ENCODE assay signal across 33 cellular contexts in genomic region chr10:90274721-90275468, GRCh38.
DNase-seq lines count a peak whose midpoint lies in the region; ATAC-seq and TF ChIP-seq lines count a peak whose summit lies in the region.
"Had no signal": no experiment of that assay in that cellular context is flagged by ENCODE, and none has a peak within 500 bp of the region (broad histone marks: within the 10 kb centered on the region; RNA-seq: fewer than 3 reads in every experiment).

No MANE protein-coding gene starts in this region.

- no peaks in the 10 kb centered on the region for H3K4me1 ChIP-seq in cardiac muscle cell (ENCODE audit: low read depth)
- H3K4me1 ChIP-seq in right atrium auricular region, result no peaks in the 10 kb centered on the region
- no peaks in the 10 kb centered on the region for H3K4me1 ChIP-seq in ascending aorta
- H3K4me1 ChIP-seq: heart right ventricle, psoas muscle, suprapubic skin had no signal

- H3K27me3 ChIP-seq in cardiac muscle cell (no peaks in the 10 kb centered on the region), right atrium auricular region (no peaks in the 10 kb centered on the region), ascending aorta (no peaks in the 10 kb centered on the region)
- H3K27me3 ChIP-seq: heart right ventricle, suprapubic skin had no signal

- no peaks in the 10 kb centered on the region for H3K9me3 ChIP-seq in cardiac muscle cell (ENCODE audit: low read depth)
- H3K9me3 ChIP-seq in right atrium auricular region, result no peaks in the 10 kb centered on the region
- no peaks in the 10 kb centered on the region for H3K9me3 ChIP-seq in ascending aorta
- H3K9me3 ChIP-seq: psoas muscle, suprapubic skin had no signal

- H3K4me3 ChIP-seq in cardiac muscle cell, result no peak overlapping the region
- H3K4me3 ChIP-seq in right atrium auricular region, result no peak overlapping the region
- no peak overlapping the region for H3K4me3 ChIP-seq in ascending aorta
- H3K4me3 ChIP-seq: coronary artery, heart right ventricle, lung, psoas muscle, SK-N-MC, suprapubic skin had no signal

- no peaks in the 10 kb centered on the region for H3K36me3 Mint-ChIP-seq in glutamatergic neuron (ENCODE audit: unreplicated experiment)
- H3K36me3 Mint-ChIP-seq in effector memory CD8-positive, alpha-beta T cell (ENCODE audit: insufficient read depth), result no peaks in the 10 kb centered on the region
- H3K36me3 Mint-ChIP-seq: activated naive CD4-positive, alpha-beta T cell treated with anti-CD3 and anti-CD28 coated beads, Interleukin-2, amount 10 ng/mL, durations not matched to agents 7 days and 5 days; CD14-positive monocyte; naive thymus-derived CD8-positive, alpha-beta T cell; stimulated activated naive B cell treated with anti-CD40 and anti-IgM and Interleukin-4, amounts not matched to agents 10 μg/mL and 1 μg/mL and 100 μg/mL, for 72 hours had no signal

- ATAC-seq in effector memory CD8-positive, alpha-beta T cell (replicated peaks), result no peak
- no peak for ATAC-seq in HG02610 (IDR thresholded peaks at IDR 0.05; ENCODE audit: unreplicated experiment)
- ATAC-seq: activated CD4-positive, alpha-beta T cell treated with anti-CD3 and anti-CD28 coated beads for 36 hours; activated CD8-positive, alpha-beta T cell treated with anti-CD3 and anti-CD28 coated beads, Interleukin-2, amount 10 ng/mL, durations not matched to agents 7 days and 5 days; activated T-helper 17 cell treated with anti-CD3 and anti-CD28 coated beads, Interleukin-2, amount 50 U/mL, for 72 hours; heart right ventricle; naive thymus-derived CD8-positive, alpha-beta T cell; psoas muscle; stimulated activated naive B cell treated with anti-CD40 and anti-IgM and Interleukin-4, amounts not matched to agents 10 μg/mL and 1 μg/mL and 100 μg/mL, for 72 hours had no signal

- no peak overlapping the region for H3K4me3 Mint-ChIP-seq in glutamatergic neuron (ENCODE audit: unreplicated experiment)
- H3K4me3 Mint-ChIP-seq in effector memory CD8-positive, alpha-beta T cell, result no peak overlapping the region
- H3K4me3 Mint-ChIP-seq: activated CD4-positive, alpha-beta T cell treated with anti-CD3 and anti-CD28 coated beads for 36 hours; activated CD8-positive, alpha-beta T cell treated with anti-CD3 and anti-CD28 coated beads, Interleukin-2, amount 10 ng/mL, durations not matched to agents 7 days and 5 days; activated naive CD4-positive, alpha-beta T cell treated with anti-CD3 and anti-CD28 coated beads, Interleukin-2, amount 10 ng/mL, durations not matched to agents 7 days and 5 days; activated T-helper 17 cell treated with anti-CD3 and anti-CD28 coated beads, Interleukin-2, amount 50 U/mL, for 72 hours; CD14-positive monocyte; IgD-negative memory B cell; naive thymus-derived CD8-positive, alpha-beta T cell; stimulated activated naive B cell treated with anti-CD40 and anti-IgM and Interleukin-4, amounts not matched to agents 10 μg/mL and 1 μg/mL and 100 μg/mL, for 72 hours; T-helper 1 cell treated with Interleukin-12 subunit alpha and Interleukin-12 subunit beta and Interleukin-4 antibody, amounts not matched to agents 30 μg/mL and 1 μg/mL, for 36 hours had no signal

- peak overlapping the region; percentile 12 for H3K27ac Mint-ChIP-seq in glutamatergic neuron (ENCODE audit: unreplicated experiment)
- no peak overlapping the region for H3K27ac Mint-ChIP-seq in effector memory CD8-positive, alpha-beta T cell
- H3K27ac Mint-ChIP-seq: activated CD4-positive, alpha-beta T cell treated with anti-CD3 and anti-CD28 coated beads for 36 hours; activated CD8-positive, alpha-beta T cell treated with anti-CD3 and anti-CD28 coated beads, Interleukin-2, amount 10 ng/mL, durations not matched to agents 7 days and 5 days; activated naive CD4-positive, alpha-beta T cell treated with anti-CD3 and anti-CD28 coated beads, Interleukin-2, amount 10 ng/mL, durations not matched to agents 7 days and 5 days; activated T-helper 17 cell treated with anti-CD3 and anti-CD28 coated beads, Interleukin-2, amount 50 U/mL, for 72 hours; CD14-positive monocyte; IgD-negative memory B cell; naive thymus-derived CD8-positive, alpha-beta T cell; stimulated activated naive B cell treated with anti-CD40 and anti-IgM and Interleukin-4, amounts not matched to agents 10 μg/mL and 1 μg/mL and 100 μg/mL, for 72 hours; T-helper 1 cell treated with Interleukin-12 subunit alpha and Interleukin-12 subunit beta and Interleukin-4 antibody, amounts not matched to agents 30 μg/mL and 1 μg/mL, for 36 hours had no signal

- no peaks in the 10 kb centered on the region for H3K27me3 Mint-ChIP-seq in glutamatergic neuron (ENCODE audit: unreplicated experiment)
- H3K27me3 Mint-ChIP-seq in effector memory CD8-positive, alpha-beta T cell, result no peaks in the 10 kb centered on the region
- H3K27me3 Mint-ChIP-seq: activated naive CD4-positive, alpha-beta T cell treated with anti-CD3 and anti-CD28 coated beads, Interleukin-2, amount 10 ng/mL, durations not matched to agents 7 days and 5 days had no signal

- H3K27ac ChIP-seq in cardiac muscle cell (no peak overlapping the region), right atrium auricular region (no peak overlapping the region), ascending aorta (no peak overlapping the region)
- H3K27ac ChIP-seq: coronary artery, heart right ventricle, psoas muscle, SK-N-MC, suprapubic skin had no signal

- DNase-seq in cardiac muscle cell (ENCODE audit: low read depth in 1 of 2, low spot score in 1 of 2) (peak; percentile 11), right atrium auricular region (ENCODE audit: low spot score) (no peak), astrocyte of the hippocampus (ENCODE audit: low read depth, low spot score) (peak; percentile 4), glutamatergic neuron (no peak), hippocampal formation (lab: John Stamatoyannopoulos, UW) (no peak), ascending aorta (ENCODE audit: low spot score in 2 of 2) (no peak)
- no peak for DNase-seq in effector memory CD8-positive, alpha-beta T cell
- DNase-seq: activated CD4-positive, alpha-beta T cell treated with anti-CD3 and anti-CD28 coated beads for 36 hours; activated CD8-positive, alpha-beta T cell treated with anti-CD3 and anti-CD28 coated beads, Interleukin-2, amount 10 ng/mL, durations not matched to agents 7 days and 5 days; activated naive CD4-positive, alpha-beta T cell treated with anti-CD3 and anti-CD28 coated beads, Interleukin-2, amount 10 ng/mL, durations not matched to agents 7 days and 5 days; amniotic stem cell; DMS79; effector memory CD4-positive, alpha-beta T cell; erythroblast; foreskin melanocyte; heart right ventricle; naive thymus-derived CD8-positive, alpha-beta T cell; NCI-H1048; NCI-H2107; NCI-H446 treated with DMSO at 0.1 percent for 48 hours; nucleus accumbens; psoas muscle; stimulated activated CD4-positive, alpha-beta T cell treated with anti-CD3 and anti-CD28 coated beads, Interleukin-15, amount 100 ng/mL, for 24 hours; stimulated activated naive B cell treated with anti-CD40 and anti-IgM and Interleukin-4, amounts not matched to agents 10 μg/mL and 1 μg/mL and 100 μg/mL, for 72 hours had no signal

- intact Hi-C loops in ascending aorta (cut with DNase I), result no loop called here

- no peaks in the 10 kb centered on the region for H3K36me3 ChIP-seq in cardiac muscle cell
- no peaks in the 10 kb centered on the region for H3K36me3 ChIP-seq in right atrium auricular region
- no peaks in the 10 kb centered on the region for H3K36me3 ChIP-seq in ascending aorta
- H3K36me3 ChIP-seq: heart right ventricle, suprapubic skin had no signal

- no peaks in the 10 kb centered on the region for H3K9me3 Mint-ChIP-seq in glutamatergic neuron (ENCODE audit: unreplicated experiment)
- peaks cover 0 to 1% of the 10 kb centered on the region in 2 donors for H3K9me3 Mint-ChIP-seq in effector memory CD8-positive, alpha-beta T cell
- H3K9me3 Mint-ChIP-seq: activated naive CD4-positive, alpha-beta T cell treated with anti-CD3 and anti-CD28 coated beads, Interleukin-2, amount 10 ng/mL, durations not matched to agents 7 days and 5 days; activated T-helper 17 cell treated with anti-CD3 and anti-CD28 coated beads, Interleukin-2, amount 50 U/mL, for 72 hours; IgD-negative memory B cell; stimulated activated naive B cell treated with anti-CD40 and anti-IgM and Interleukin-4, amounts not matched to agents 10 μg/mL and 1 μg/mL and 100 μg/mL, for 72 hours; T-helper 1 cell treated with Interleukin-12 subunit alpha and Interleukin-12 subunit beta and Interleukin-4 antibody, amounts not matched to agents 30 μg/mL and 1 μg/mL, for 36 hours had no signal

- TF ChIP-seq CTCF in cardiac muscle cell (IDR thresholded peaks at IDR 0.05; ENCODE audit: low read depth, low read length) (no peak), right atrium auricular region (IDR thresholded peaks at IDR 0.05) (no peak), glutamatergic neuron (IDR thresholded peaks at IDR 0.05; ENCODE audit: partially characterized antibody, unreplicated experiment) (no peak), ascending aorta (IDR thresholded peaks at IDR 0.05) (no peak)

- no peaks in the 10 kb centered on the region for H3K4me1 Mint-ChIP-seq in glutamatergic neuron (ENCODE audit: low read depth, unreplicated experiment)
- no peaks in the 10 kb centered on the region for H3K4me1 Mint-ChIP-seq in effector memory CD8-positive, alpha-beta T cell (ENCODE audit: low read depth in 2 of 2)
- H3K4me1 Mint-ChIP-seq: activated CD4-positive, alpha-beta T cell treated with anti-CD3 and anti-CD28 coated beads for 36 hours; activated naive CD4-positive, alpha-beta T cell treated with anti-CD3 and anti-CD28 coated beads, Interleukin-2, amount 10 ng/mL, durations not matched to agents 7 days and 5 days; activated T-helper 17 cell treated with anti-CD3 and anti-CD28 coated beads, Interleukin-2, amount 50 U/mL, for 72 hours; CD14-positive monocyte; IgD-negative memory B cell; naive thymus-derived CD8-positive, alpha-beta T cell had no signal

Comparison
In these comparisons a context has a peak if more than half of its experiments do, and no peak if none do; other contexts are left out.
1. DNase-seq: peak in cardiac muscle cell (2 of 2) and astrocyte of the hippocampus (single experiment); none in right atrium auricular region (single experiment), glutamatergic neuron (single experiment), hippocampal formation (0 of 2), ascending aorta (0 of 2) and effector memory CD8-positive, alpha-beta T cell (0 of 3).